In the genomic region with DNA sequence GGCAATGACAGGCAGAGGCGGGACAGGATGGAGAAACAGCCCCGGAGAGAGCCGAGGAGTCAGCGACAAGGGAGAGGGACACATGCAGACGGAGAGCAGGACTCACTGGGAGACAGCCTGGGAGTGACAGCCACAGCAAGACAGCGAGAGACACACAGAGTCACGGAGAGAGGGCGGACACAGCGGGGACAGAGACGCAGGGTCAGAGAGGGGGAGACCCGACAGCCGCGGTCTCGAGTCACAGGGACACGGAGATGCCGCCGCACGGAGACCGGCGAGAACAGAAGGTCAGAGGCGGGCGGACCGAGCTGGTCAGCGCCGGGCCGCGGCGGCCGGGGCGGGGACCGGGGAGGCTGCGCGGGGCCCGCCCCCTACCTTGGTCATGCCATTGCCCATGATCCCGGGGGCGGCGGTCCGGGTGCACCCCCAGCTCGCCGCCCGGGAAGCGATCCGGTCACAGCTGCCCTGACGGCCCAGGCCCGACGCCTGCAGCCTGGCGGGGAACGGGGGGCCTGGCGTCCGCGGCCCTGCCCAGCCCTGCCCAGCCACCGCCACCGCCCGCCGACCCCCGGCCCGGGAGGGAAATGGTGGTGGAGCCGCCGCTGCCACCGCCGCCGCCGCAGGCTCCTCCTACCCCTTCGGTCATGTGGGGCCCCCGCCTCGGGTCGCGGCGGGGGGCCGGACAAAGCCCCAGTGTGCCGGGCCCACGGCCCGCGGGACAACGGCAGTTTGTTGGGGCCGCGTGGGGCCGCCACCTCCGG, we compare ENCODE assay signal across 8 cellular contexts. TPM values are rescaled to one million over a fixed set of nuclear protein-coding genes. Genes with fewer than 3 reads are reported as not detected.
DNase-seq lines count a peak whose midpoint lies in the region; ATAC-seq and TF ChIP-seq lines count a peak whose summit lies in the region.

A gene with protein sequence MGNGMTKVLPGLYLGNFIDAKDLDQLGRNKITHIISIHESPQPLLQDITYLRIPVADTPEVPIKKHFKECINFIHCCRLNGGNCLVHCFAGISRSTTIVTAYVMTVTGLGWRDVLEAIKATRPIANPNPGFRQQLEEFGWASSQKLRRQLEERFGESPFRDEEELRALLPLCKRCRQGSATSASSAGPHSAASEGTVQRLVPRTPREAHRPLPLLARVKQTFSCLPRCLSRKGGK (minus strand): TSS at position 586 of the 761 bp plus-strand sequence. CDS start 190 bp downstream, at position 396.
A gene with protein sequence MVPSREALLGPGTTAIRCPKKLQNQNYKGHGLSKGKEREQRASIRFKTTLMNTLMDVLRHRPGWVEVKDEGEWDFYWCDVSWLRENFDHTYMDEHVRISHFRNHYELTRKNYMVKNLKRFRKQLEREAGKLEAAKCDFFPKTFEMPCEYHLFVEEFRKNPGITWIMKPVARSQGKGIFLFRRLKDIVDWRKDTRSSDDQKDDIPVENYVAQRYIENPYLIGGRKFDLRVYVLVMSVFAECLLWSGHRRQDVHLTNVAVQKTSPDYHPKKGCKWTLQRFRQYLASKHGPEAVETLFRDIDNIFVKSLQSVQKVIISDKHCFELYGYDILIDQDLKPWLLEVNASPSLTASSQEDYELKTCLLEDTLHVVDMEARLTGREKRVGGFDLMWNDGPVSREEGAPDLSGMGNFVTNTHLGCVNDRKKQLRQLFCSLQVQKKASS (plus strand): TSS at position 693 of the 761 bp plus-strand sequence. CDS start 493 bp downstream, outside the sequence.

- TF ChIP-seq CTCF in Caco-2 (IDR thresholded peaks at IDR 0.05; ENCODE audit: insufficient read depth in 1 of 2, low read depth in 1 of 2, low read length in 1 of 2, severe bottlenecking in 1 of 2, unreplicated experiment in 1 of 2) = no peak

- peak within 1 kb of the TSS; percentile 64 for H3K27ac Mint-ChIP-seq in Caco-2 (ENCODE audit: unreplicated experiment)

- no peaks in the 10 kb centered on the region for H3K27me3 ChIP-seq in Caco-2 (replicated peaks; ENCODE audit: control insufficient read depth, insufficient read depth, low read length)
- peaks cover 37% of the 10 kb centered on the region for H3K27me3 ChIP-seq in HUES64 (ENCODE audit: insufficient read depth, low read length)
- peaks cover 20% of the 10 kb centered on the region for H3K27me3 ChIP-seq in iPS DF 6.9 (ENCODE audit: control insufficient read depth, insufficient read depth, low read length)
- H3K27me3 ChIP-seq in rectal smooth muscle tissue (ENCODE audit: control insufficient read depth, insufficient read depth, low read length) = peaks cover 10% of the 10 kb centered on the region

- H3K27ac ChIP-seq in HUES64 (ENCODE audit: low read depth, low read length) (no peak within 1 kb of the TSS), iPS DF 6.9 (ENCODE audit: low read length) (no peak within 1 kb of the TSS), rectal smooth muscle tissue (ENCODE audit: low read depth, low read length) (no peak within 1 kb of the TSS)

- CTCF ChIA-PET in Caco-2 (lab: Charles Lee) = interaction anchor here (0.5 to 2.2 kb wide), 5 partner anchors 17 to 225 kb away, joined by 3 to 7 read pairs (median 5); a partner anchor contains a TSS

- no peaks in the 10 kb centered on the region for H3K36me3 Mint-ChIP-seq in Caco-2 (ENCODE audit: insufficient read depth, unreplicated experiment)

- H3K36me3 ChIP-seq in Caco-2 (ENCODE audit: control insufficient read depth, insufficient read depth, low read length) = no peaks in the 10 kb centered on the region
- no peaks in the 10 kb centered on the region for H3K36me3 ChIP-seq in HUES64 (ENCODE audit: insufficient read depth, low read length)
- H3K36me3 ChIP-seq in iPS DF 6.9 (ENCODE audit: control insufficient read depth, insufficient read depth, low read length) = no peaks in the 10 kb centered on the region; the same call in 1 of the 2 replicates
- no peaks in the 10 kb centered on the region for H3K36me3 ChIP-seq in rectal smooth muscle tissue (ENCODE audit: control insufficient read depth, insufficient read depth, low read length)

- peaks cover 22% of the 10 kb centered on the region for H3K27me3 Mint-ChIP-seq in Caco-2 (ENCODE audit: insufficient read depth, unreplicated experiment)

- H3K4me3 Mint-ChIP-seq in Caco-2 (ENCODE audit: unreplicated experiment) = peak within 1 kb of the TSS; percentile 96

- peak within 1 kb of the TSS; percentile 56 for H3K4me3 ChIP-seq in Caco-2 (ENCODE audit: low read depth, low read length)
- peak within 1 kb of the TSS; percentile 69 for H3K4me3 ChIP-seq in HUES64 (ENCODE audit: low read length)
- H3K4me3 ChIP-seq in iPS DF 6.9 (ENCODE audit: low read length) = peak within 1 kb of the TSS; percentile 61
- H3K4me3 ChIP-seq in rectal smooth muscle tissue (ENCODE audit: low read length) = peak within 1 kb of the TSS; percentile 66

- intact Hi-C loops in Caco-2 (cut with micrococcal nuclease; ENCODE audit: unreplicated experiment) = loop anchor here (1.0 kb wide), 2 partner anchors 9 kb away; no protein-coding TSS in a partner anchor

- H3K9ac ChIP-seq in HUES64 (ENCODE audit: low read depth, low read length) (peak within 1 kb of the TSS; percentile 66), rectal smooth muscle tissue (ENCODE audit: low read length) (peak within 1 kb of the TSS; percentile 13)

- ATAC-seq in HG02642 (IDR thresholded peaks at IDR 0.05; ENCODE audit: poor library complexity, unreplicated experiment) = no peak

- peaks cover 15% of the 10 kb centered on the region for H3K4me1 Mint-ChIP-seq in Caco-2 (ENCODE audit: low read depth, unreplicated experiment)

- H3K9me3 ChIP-seq in Caco-2 = no peaks in the 10 kb centered on the region
- no peaks in the 10 kb centered on the region for H3K9me3 ChIP-seq in HUES64 (ENCODE audit: insufficient read depth, low read depth, low read length)
- H3K9me3 ChIP-seq in iPS DF 6.9 (ENCODE audit: control insufficient read depth, insufficient read depth, low read length) = no peaks in the 10 kb centered on the region

- DNase-seq in Caco-2 (peak; percentile 70 to 83), anterior cingulate cortex (lab: John Stamatoyannopoulos, UW) (peak in 52 of 58 donors; percentile 19 to 86 (median 68)), iPS DF 6.9 (ENCODE audit: low read depth, low spot score) (no peak), NCI-H2029 (lab: John Stamatoyannopoulos, UW) (no peak)
- DNase-seq in stimulated activated CD4-positive, alpha-beta T cell treated with anti-CD3 and anti-CD28 coated beads, Interleukin-12 subunit alpha, Interleukin-12 subunit beta, amount 100 ng/mL, for 4 hours = no peak

- under 1% methylated on average over 79 of the region's 79 CpGs for WGBS in HUES64
- WGBS in iPS DF 6.9 (ENCODE audit: insufficient coverage, insufficient read length) = no CpG with 5 or more reads among the region's 79 CpGs

- BruUV-seq in Caco-2 (replicated peaks; lab: Mats Ljungman, UMichigan) = no TSS peak

- POLR2A ChIA-PET in Caco-2 (lab: Charles Lee) = no interaction called here

- H3K4me1 ChIP-seq in Caco-2 (peaks cover 15% of the 10 kb centered on the region), HUES64 (ENCODE audit: insufficient read depth, low read length) (no peaks in the 10 kb centered on the region), iPS DF 6.9 (ENCODE audit: control insufficient read depth, insufficient read depth, low read length) (peaks cover 2% of the 10 kb centered on the region; the same call in 1 of the 2 replicates), rectal smooth muscle tissue (ENCODE audit: control insufficient read depth, insufficient read depth, low read length) (no peaks in the 10 kb centered on the region)

- H3K9me3 Mint-ChIP-seq in Caco-2 (ENCODE audit: unreplicated experiment) = no peaks in the 10 kb centered on the region

RNA-seq across cellular contexts. Expression of the first gene that starts in this region (rescaled TPM):
- total RNA-seq in Caco-2 (2022) = 8.2 and 9.1 TPM in 2 replicates
- 1.7 TPM for polyA plus RNA-seq in HUES64 (2013, experiment 1 of 2)
- polyA plus RNA-seq in HUES64 (2013, experiment 2 of 2) = 2.5 TPM

RNA-seq across cellular contexts. Expression of the second gene that starts in this region (rescaled TPM):
- not detected in 2 replicates for total RNA-seq in Caco-2 (2022)
- 0.20 TPM for polyA plus RNA-seq in HUES64 (2013, experiment 1 of 2)
- polyA plus RNA-seq in HUES64 (2013, experiment 2 of 2) = 0.25 TPM

Comparison
In these comparisons a context has a peak if more than half of its experiments do, and no peak if none do; other contexts are left out.
1. DNase-seq: peak in Caco-2 (2 of 2) and anterior cingulate cortex (52 of 58); none in iPS DF 6.9 (single experiment), NCI-H2029 (single experiment) and stimulated activated CD4-positive, alpha-beta T cell treated with anti-CD3 and anti-CD28 coated beads, Interleukin-12 subunit alpha, Interleukin-12 subunit beta, amount 100 ng/mL, for 4 hours (single experiment).
2. Peak in every context shown above with its lines, with median percentiles within 50 percentile points of each other: H3K4me3 ChIP-seq.